10 cellular contexts compared by ENCODE assay signal in genomic region chr3:193620650-193621049, GRCh38. TPM values are rescaled to one million over a fixed set of nuclear protein-coding genes. Genes with fewer than 3 reads are reported as not detected.
DNase-seq lines count a peak whose midpoint lies in the region; ATAC-seq, FAIRE-seq and TF ChIP-seq lines count a peak whose summit lies in the region.
"Had no signal": no experiment of that assay in that cellular context is flagged by ENCODE, and none has a peak within 500 bp of the region (broad histone marks: within the 10 kb centered on the region; RNA-seq: fewer than 3 reads in every experiment).

No MANE protein-coding gene starts in this region.

- no peak overlapping the region for H3K27ac ChIP-seq in tibial nerve

- no peaks in the 10 kb centered on the region for H3K9me3 ChIP-seq in tibial nerve

- no peaks in the 10 kb centered on the region for H3K27me3 ChIP-seq in bronchial epithelial cell (ENCODE audit: control insufficient read depth, insufficient read depth, low read length)
- H3K27me3 ChIP-seq in tibial nerve, result no peaks in the 10 kb centered on the region

- TF ChIP-seq CTCF in bronchial epithelial cell (IDR thresholded peaks at IDR 0.05; ENCODE audit: insufficient read depth, low read length, severe bottlenecking) (no peak), tibial nerve (IDR thresholded peaks at IDR 0.05) (no peak)

- no peak for TF ChIP-seq EP300 in tibial nerve (IDR thresholded peaks at IDR 0.05)

- FAIRE-seq in bronchial epithelial cell (lab: Jason Lieb, UNC), result no peak
- FAIRE-seq: G401.6 had no signal

- H3K36me3 ChIP-seq in bronchial epithelial cell (ENCODE audit: control insufficient read depth, insufficient read depth, low read length) (peaks cover 3% of the 10 kb centered on the region), tibial nerve (peaks cover 0 to 42% (median 0%) of the 10 kb centered on the region in 3 donors)

- peak; percentile 90 for ATAC-seq in GM19351 (IDR thresholded peaks at IDR 0.05; ENCODE audit: unreplicated experiment)
- peak; percentile 85 for ATAC-seq in HG03095 (IDR thresholded peaks at IDR 0.05; ENCODE audit: unreplicated experiment)

- TF ChIP-seq POLR2A in tibial nerve (IDR thresholded peaks at IDR 0.05), result no peak

- no peak overlapping the region for H3K4me3 ChIP-seq in bronchial epithelial cell (ENCODE audit: low read depth, low read length)
- H3K4me3 ChIP-seq in tibial nerve, result no peak overlapping the region

- DNase-seq in EL (peak; percentile 25), bronchial epithelial cell (ENCODE audit: low read depth) (peak; percentile 22), NCI-H146 treated with DMSO at 0.1 percent for 48 hours (lab: John Stamatoyannopoulos, UW; ENCODE audit: unreplicated experiment) (no peak), kidney tubule cell (ENCODE audit: low spot score) (no peak), tibial nerve (ENCODE audit: low spot score in 2 of 2) (no peak)
- no peak for DNase-seq in stimulated activated CD4-positive, alpha-beta T cell treated with anti-CD3 and anti-CD28 coated beads, Interleukin-1b, Interleukin-23, amount 100 ng/mL, for 48 hours
- DNase-seq: nephron progenitor cell had no signal

- no peaks in the 10 kb centered on the region for H3K4me1 ChIP-seq in tibial nerve

RNA-seq across cellular contexts. Expression of gene OPA1, which starts 27.6 kb away (rescaled TPM):
- 79.8 and 88.2 TPM in 2 replicates for total RNA-seq in bronchial epithelial cell
- total RNA-seq in tibial nerve, result 10 to 100 TPM; 37.7 to 44.7 (median 40.4) TPM

Comparison
In these comparisons a context has a peak if more than half of its experiments do, and no peak if none do; other contexts are left out.
1. DNase-seq: peak in EL (single experiment) and bronchial epithelial cell (single experiment); none in NCI-H146 treated with DMSO at 0.1 percent for 48 hours (single experiment), kidney tubule cell (single experiment), tibial nerve (0 of 2) and stimulated activated CD4-positive, alpha-beta T cell treated with anti-CD3 and anti-CD28 coated beads, Interleukin-1b, Interleukin-23, amount 100 ng/mL, for 48 hours (single experiment).